Comparison of ENCODE assay signal across 8 cellular contexts in genomic region chr3:150495563-150496168, GRCh38. TPM values are rescaled to one million over a fixed set of nuclear protein-coding genes. Genes with fewer than 3 reads are reported as not detected.
A peak's percentile ranks its signal among the peaks of the same experiment; 100 is the strongest.
DNase-seq lines count a peak whose midpoint lies in the region; ATAC-seq and TF ChIP-seq lines count a peak whose summit lies in the region.

No MANE protein-coding gene starts in this region.

- BruUV-seq in A673 (replicated peaks; lab: Mats Ljungman, UMichigan), result no TSS peak

- H3K4me1 ChIP-seq in A673 (ENCODE audit: insufficient read depth, low read length, poor library complexity, severe bottlenecking) (no peaks in the 10 kb centered on the region), gastrocnemius medialis (no peaks in the 10 kb centered on the region)

- H3K27ac ChIP-seq in A673 (ENCODE audit: low read depth, low read length, poor library complexity, severe bottlenecking) (no peak overlapping the region), VCaP (no peak overlapping the region), gastrocnemius medialis (no peak overlapping the region)

- CTCF ChIA-PET in A673 (lab: Charles Lee), result interaction anchor here (0.6 to 1.6 kb wide), 12 partner anchors 54 to 688 kb away, joined by 3 to 13 read pairs (median 4); partner anchors contain the start of gene TSC22D2

- no peak for TF ChIP-seq POLR2A in gastrocnemius medialis (IDR thresholded peaks at IDR 0.05)

- no peaks in the 10 kb centered on the region for H3K36me3 ChIP-seq in A673 (ENCODE audit: insufficient read depth, low read length, poor library complexity, severe bottlenecking)
- H3K36me3 ChIP-seq in gastrocnemius medialis, result no peaks in the 10 kb centered on the region

- no peak overlapping the region for H3K4me3 ChIP-seq in A673 (ENCODE audit: low read depth, low read length, poor library complexity, severe bottlenecking)
- no peak overlapping the region for H3K4me3 ChIP-seq in gastrocnemius medialis

- intact Hi-C loops in A673 (cut with micrococcal nuclease; ENCODE audit: unreplicated experiment) (loop anchor here (1.0 to 10.0 kb wide), 4 partner anchors 87 to 531 kb away; partner anchors contain the start of gene TSC22D2), gastrocnemius medialis (cut with DNase I; ENCODE audit: low total_unique reads) (loop anchor here (1.0 to 5.0 kb wide), 5 partner anchors 86 to 558 kb away; no protein-coding TSS in a partner anchor), posterior cingulate gyrus (cut with DNase I) (loop anchor here (1.0 to 5.0 kb wide), 3 partner anchors 85 to 268 kb away; no protein-coding TSS in a partner anchor)

- POLR2A ChIA-PET in A673 (lab: Charles Lee; ENCODE audit: low non-redundant PET), result no interaction called here

- H3K27me3 ChIP-seq in A673 (replicated peaks; ENCODE audit: insufficient read depth, low read depth, low read length, poor library complexity) (no peaks in the 10 kb centered on the region), gastrocnemius medialis (no peaks in the 10 kb centered on the region)

- DNase-seq in A673 (ENCODE audit: low spot score), result peak; percentile 73
- peak; percentile 45 for DNase-seq in GM10266 (ENCODE audit: extremely low spot score)
- DNase-seq in NCI-H2029 (lab: John Stamatoyannopoulos, UW), result peak; percentile 30
- peak; percentile 60 for DNase-seq in glomerular visceral epithelial cell (ENCODE audit: extremely low spot score)
- no peak for DNase-seq in gastrocnemius medialis
- DNase-seq in posterior cingulate gyrus, result no peak

- TF ChIP-seq CTCF in A673 (conservative IDR thresholded peaks at IDR 0.05; ENCODE audit: low read depth, low read length) (peak; percentile 75), GM10266 (IDR thresholded peaks at IDR 0.05; ENCODE audit: control insufficient read depth, insufficient read depth, low read depth, missing control alignments) (peak; percentile 71), VCaP (conservative IDR thresholded peaks at IDR 0.05) (peak; percentile 79), gastrocnemius medialis (IDR thresholded peaks at IDR 0.05 in 4 of 5, conservative IDR thresholded peaks at IDR 0.05 in 1 of 5) (peak; percentile 73 to 96 (median 80))

- in situ Hi-C loops in gastrocnemius medialis (cut with MboI; ENCODE audit: low sequenced_read_pairs in 4 of 4), result loop anchor here in 3 of 4 donors (5.0 to 25.0 kb wide), 6 partner anchors 81 to 558 kb away; no protein-coding TSS in a partner anchor

- ATAC-seq in gastrocnemius medialis (peak; percentile 58 to 62), HG02571 (IDR thresholded peaks at IDR 0.05; ENCODE audit: unreplicated experiment) (no peak)

- H3K9me3 ChIP-seq in A673 (ENCODE audit: low read depth, low read length, poor library complexity, severe bottlenecking) (peaks cover 2% of the 10 kb centered on the region), gastrocnemius medialis (no peaks in the 10 kb centered on the region)

RNA-seq across cellular contexts. Expression of gene SERP1, which starts 50.6 kb away (rescaled TPM):
- total RNA-seq in A673 (2021) (86.5 and 91.7 TPM in 2 replicates), gastrocnemius medialis (10 to 100 TPM; 25.3 to 52.7 (median 36.3) TPM)

RNA-seq across cellular contexts. Expression of gene EIF2A, which starts 50.9 kb away (rescaled TPM):
- total RNA-seq in A673 (2021), result 105 and 113 TPM in 2 replicates
- total RNA-seq in gastrocnemius medialis, result 100 to 1,000 TPM; 150 to 168 (median 163) TPM

Comparison
In these comparisons a context has a peak if more than half of its experiments do, and no peak if none do; other contexts are left out.
1. DNase-seq: peak in A673 (single experiment), GM10266 (single experiment), NCI-H2029 (single experiment) and glomerular visceral epithelial cell (single experiment); none in gastrocnemius medialis (0 of 2) and posterior cingulate gyrus (0 of 10).
2. Peak in every context shown above with its lines, with median percentiles within 50 percentile points of each other: CTCF ChIP-seq.